ENCODE assay signal across 2 cellular contexts in genomic region chr20:32787168-32787567, GRCh38.
A peak's percentile ranks its signal among the peaks of the same experiment; 100 is the strongest.
TF ChIP-seq lines count a peak whose summit lies in the region.

No MANE protein-coding gene starts in this region.

TF ChIP-seq in GM23338, 12 proteins besides CTCF, POLR2A, EP300 and RAD21:
- TF ChIP-seq POLR2AphosphoS5 (IDR thresholded peaks at IDR 0.05; ENCODE audit: low read depth) (peak; percentile 64), EZH2 (IDR thresholded peaks at IDR 0.05; ENCODE audit: low read depth, unreplicated experiment) (no peak)
TF ChIP-seq in GM23338: peak in this region for 1.

TF ChIP-seq in K562, 482 proteins besides CTCF, POLR2A, EP300 and RAD21:
- no peak for TF ChIP-seq ZNF444 (CRISPR knock-in tag; IDR thresholded peaks at IDR 0.05)
- TF ChIP-seq POLR2G (IDR thresholded peaks at IDR 0.05; ENCODE audit: low read depth, low read length) = peak; percentile 41; the same call in 1 of the 2 replicates
- no peak for TF ChIP-seq ZNF655 (CRISPR knock-in tag; IDR thresholded peaks at IDR 0.05)
